8 cellular contexts compared by ENCODE assay signal in the genomic region with DNA sequence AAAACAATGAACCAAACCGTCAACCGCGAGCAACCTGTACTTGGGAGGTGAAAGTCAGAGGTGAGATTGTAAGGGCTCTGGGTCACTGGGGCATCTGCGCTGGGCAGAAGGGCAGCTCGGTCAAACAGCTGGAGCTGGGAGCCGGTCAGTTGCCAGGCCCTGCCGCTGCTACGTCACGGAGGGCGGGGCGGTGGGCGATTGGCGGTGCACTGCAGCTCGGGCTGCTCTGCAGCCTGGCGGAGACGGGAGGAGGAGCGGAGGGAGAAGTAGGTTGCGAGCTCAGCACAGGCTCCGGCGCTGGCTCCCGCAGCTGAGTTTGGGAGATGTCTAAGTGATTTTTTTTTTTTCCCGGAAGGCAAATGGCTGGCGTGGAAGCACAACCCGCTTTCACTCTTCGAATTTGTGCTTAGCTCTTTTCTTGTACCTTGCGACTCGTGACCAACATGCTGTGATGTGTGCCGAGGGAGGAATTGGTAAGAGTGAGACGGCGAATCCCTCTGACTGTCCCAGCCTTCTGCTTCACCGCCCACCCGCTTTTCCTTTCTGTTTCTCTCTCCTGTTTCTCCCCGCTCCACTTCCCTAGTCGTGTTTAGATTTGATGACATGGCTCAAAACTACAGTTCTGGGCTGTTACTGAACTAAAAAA. TPM values are rescaled to one million over a fixed set of nuclear protein-coding genes. Genes with fewer than 3 reads are reported as not detected.
DNase-seq lines count a peak whose midpoint lies in the region; ATAC-seq and TF ChIP-seq lines count a peak whose summit lies in the region.

A gene (plus strand): TSS at position 229 of the 646 bp plus-strand sequence. CDS start 27,266 bp downstream, outside the sequence.

- H3K27ac ChIP-seq in coronary artery, result peak within 1 kb of the TSS; percentile 90 to 92
- H3K27ac ChIP-seq in layer of hippocampus (ENCODE audit: low read depth, low read length), result peak within 1 kb of the TSS; percentile 90

- peak; percentile 84 to 86 for DNase-seq in AML-193 (lab: John Stamatoyannopoulos, UW)
- peak; percentile 89 for DNase-seq in NCI-H460 (ENCODE audit: extremely low read depth, low read depth)
- DNase-seq in activated CD4-positive, alpha-beta T cell treated with anti-CD3 and anti-CD28 coated beads for 48 hours, result peak; percentile 83
- DNase-seq in coronary artery (ENCODE audit: low spot score), result peak; percentile 97
- peak; percentile 51 to 69 (median 61) for DNase-seq in stimulated activated CD4-positive, alpha-beta T cell treated with anti-CD3 and anti-CD28 coated beads, Interleukin-1b, Interleukin-23, amount 100 ng/mL, for 24 hours (ENCODE audit: low read depth in 4 of 4, low spot score in 1 of 4)

- peak within 1 kb of the TSS; percentile 76 for H3K4me3 ChIP-seq in coronary artery

- ATAC-seq in GM19043 (IDR thresholded peaks at IDR 0.05; ENCODE audit: low read depth, unreplicated experiment) (peak; percentile 91), HG03354 (IDR thresholded peaks at IDR 0.05; ENCODE audit: poor library complexity, severe bottlenecking, unreplicated experiment) (peak; percentile 92)

- TF ChIP-seq CTCF in coronary artery (IDR thresholded peaks at IDR 0.05), result no peak

- no peaks in the 10 kb centered on the region for H3K27me3 ChIP-seq in layer of hippocampus (ENCODE audit: control insufficient read depth, insufficient read depth, low read length)

RNA-seq across cellular contexts. Expression of the gene that starts here (rescaled TPM):
- 9.3 and 13.3 TPM in 2 replicates for total RNA-seq in NCI-H460 (2014; rRNA removed; shearing (Covaris generic))
- polyA plus RNA-seq in NCI-H460 (2014; cell fraction: nucleus; rRNA removed), result 6.0 and 6.3 TPM in 2 replicates

Comparison
In these comparisons a context has a peak if more than half of its experiments do, and no peak if none do; other contexts are left out.
1. Peak in every context shown above with its lines: DNase-seq, ATAC-seq, H3K4me3 ChIP-seq and H3K27ac ChIP-seq.